Comparison of ENCODE assay signal across 18 cellular contexts in the genomic region with DNA sequence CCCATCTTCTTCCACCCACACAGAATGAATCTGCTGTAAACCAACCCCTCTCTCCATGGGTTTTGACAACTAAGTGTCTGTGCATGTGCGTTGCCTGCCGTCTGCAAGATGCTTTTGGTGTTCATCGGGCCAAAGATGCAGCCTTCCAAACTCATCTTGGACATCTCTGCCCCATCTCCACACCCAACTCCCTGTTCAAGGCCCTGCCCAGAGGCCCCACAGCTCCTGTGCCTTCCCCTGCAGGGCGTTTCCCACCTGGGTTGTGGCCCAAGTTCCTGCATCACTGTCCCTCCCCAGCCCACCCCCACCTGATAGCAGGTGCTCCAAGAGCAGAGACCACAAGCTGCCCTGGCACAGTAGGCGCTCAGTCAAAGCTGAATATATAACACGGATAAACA.
A peak's percentile ranks its signal among the peaks of the same experiment; 100 is the strongest.
DNase-seq lines count a peak whose midpoint lies in the region; ATAC-seq and TF ChIP-seq lines count a peak whose summit lies in the region.
"Had no signal": no experiment of that assay in that cellular context is flagged by ENCODE, and none has a peak within 500 bp of the region (broad histone marks: within the 10 kb centered on the region; RNA-seq: fewer than 3 reads in every experiment).

No MANE protein-coding gene starts in this region.

- no peak overlapping the region for H3K4me2 ChIP-seq in hepatocyte
- H3K4me2 ChIP-seq: SK-N-SH had no signal

- peaks cover 41% of the 10 kb centered on the region for H3K4me1 Mint-ChIP-seq in Calu3 (ENCODE audit: low read depth, unreplicated experiment)
- H3K4me1 Mint-ChIP-seq: B cell; CD4-positive, alpha-beta memory T cell had no signal

- TF ChIP-seq POLR2A in gastrocnemius medialis (IDR thresholded peaks at IDR 0.05), result no peak

- DNase-seq in Calu3 (no peak), NCI-H69 (lab: John Stamatoyannopoulos, UW) (peak; percentile 41), hepatocyte (ENCODE audit: low spot score) (no peak), gastrocnemius medialis (no peak), GDM1 (lab: John Stamatoyannopoulos, UW) (no peak), DMS53 treated with DMSO at 0.1 percent for 48 hours (lab: John Stamatoyannopoulos, UW; ENCODE audit: unreplicated experiment) (no peak), Kasumi-1 (lab: John Stamatoyannopoulos, UW) (no peak)
- DNase-seq: CD4-positive, alpha-beta memory T cell; DMS79; HCEC 1CT; NCI-H1436; NCI-H2029; NCI-H510A; SHP77 had no signal

- intact Hi-C loops in Calu3 (cut with micrococcal nuclease; ENCODE audit: unreplicated experiment), result no loop called here
- intact Hi-C loops in gastrocnemius medialis (cut with DNase I; ENCODE audit: low total_unique reads), result no loop called here

- H3K27ac Mint-ChIP-seq in Calu3 (ENCODE audit: unreplicated experiment), result peak overlapping the region; percentile 33
- H3K27ac Mint-ChIP-seq: B cell; CD4-positive, alpha-beta memory T cell had no signal

- H2AFZ ChIP-seq in hepatocyte, result no peak overlapping the region

- H3K27me3 ChIP-seq in hepatocyte, result no peaks in the 10 kb centered on the region
- no peaks in the 10 kb centered on the region for H3K27me3 ChIP-seq in gastrocnemius medialis

- no TSS peak for BruUV-seq in Calu3 (replicated peaks; lab: Mats Ljungman, UMichigan)

- no peak overlapping the region for H3K4me3 ChIP-seq in hepatocyte
- no peak overlapping the region for H3K4me3 ChIP-seq in gastrocnemius medialis
- H3K4me3 ChIP-seq: K562 had no signal

- H3K36me3 ChIP-seq in hepatocyte (replicated peaks; ENCODE audit: insufficient read depth, low read depth) (no peaks in the 10 kb centered on the region), gastrocnemius medialis (peaks cover 0 to 23% of the 10 kb centered on the region in 2 donors)

- TF ChIP-seq CTCF in Calu3 (IDR thresholded peaks at IDR 0.05; ENCODE audit: unreplicated experiment) (no peak), hepatocyte (IDR thresholded peaks at IDR 0.05; ENCODE audit: poor library complexity) (no peak), gastrocnemius medialis (IDR thresholded peaks at IDR 0.05 in 4 of 5, conservative IDR thresholded peaks at IDR 0.05 in 1 of 5) (no peak)

- no peaks in the 10 kb centered on the region for H3K9me2 ChIP-seq in hepatocyte (replicated peaks; ENCODE audit: insufficient read depth)
- H3K9me2 ChIP-seq: SK-N-SH had no signal

- H3K9me3 ChIP-seq in hepatocyte (ENCODE audit: low read depth) (no peaks in the 10 kb centered on the region), gastrocnemius medialis (no peaks in the 10 kb centered on the region)
- H3K9me3 ChIP-seq: SK-N-SH had no signal

- H4K20me1 ChIP-seq in hepatocyte (ENCODE audit: insufficient read depth, poor library complexity, severe bottlenecking), result no peaks in the 10 kb centered on the region

- 97% methylated on average over 6 of the region's 6 CpGs for WGBS in hepatocyte (ENCODE audit: low lambda C conversion rate, missing lambda C conversion rate)

- no peaks in the 10 kb centered on the region for H3K9me3 Mint-ChIP-seq in Calu3 (ENCODE audit: low read depth, unreplicated experiment)
- H3K9me3 Mint-ChIP-seq: CD4-positive, alpha-beta memory T cell had no signal

- no peak overlapping the region for H3K4me3 Mint-ChIP-seq in Calu3 (ENCODE audit: low read depth, unreplicated experiment)
- H3K4me3 Mint-ChIP-seq: B cell; CD4-positive, alpha-beta memory T cell had no signal

- H3K36me3 Mint-ChIP-seq in Calu3 (ENCODE audit: insufficient read depth, unreplicated experiment), result peaks cover 63% of the 10 kb centered on the region
- H3K36me3 Mint-ChIP-seq: CD4-positive, alpha-beta memory T cell had no signal

- H3K4me1 ChIP-seq in hepatocyte (ENCODE audit: insufficient read depth), result peaks cover 76% of the 10 kb centered on the region
- peaks cover 59 to 83% of the 10 kb centered on the region in 2 donors for H3K4me1 ChIP-seq in gastrocnemius medialis

- H3K79me2 ChIP-seq in hepatocyte, result peaks cover 24% of the 10 kb centered on the region

- in situ Hi-C loops in gastrocnemius medialis (cut with MboI; ENCODE audit: low sequenced_read_pairs in 4 of 4), result no loop called here

- ATAC-seq in gastrocnemius medialis (no peak), HG02588 (IDR thresholded peaks at IDR 0.05; ENCODE audit: unreplicated experiment) (no peak)
- ATAC-seq: K562 had no signal

- CTCF ChIA-PET in Calu3 (lab: Charles Lee), result interaction anchor here (0.9 to 1.4 kb wide), 2 partner anchors 14 to 131 kb away, joined by 6 to 7 read pairs; no protein-coding TSS in a partner anchor

- peak overlapping the region; percentile 94 for H3K27ac ChIP-seq in hepatocyte
- H3K27ac ChIP-seq in gastrocnemius medialis, result peak overlapping the region; percentile 45 to 94 (median 90)

- H3K27me3 Mint-ChIP-seq in Calu3 (ENCODE audit: unreplicated experiment), result no peaks in the 10 kb centered on the region
- H3K27me3 Mint-ChIP-seq: B cell; CD4-positive, alpha-beta memory T cell had no signal
